Comparison of ENCODE assay signal across 1 cellular context in genomic region chr19:1400281-1401137, GRCh38.
TF ChIP-seq lines count a peak whose summit lies in the region.

No MANE protein-coding gene starts in this region.

TF ChIP-seq in HEK293, 187 proteins besides CTCF, POLR2A, EP300 and RAD21 (continued from another document and continues in another):
- TF ChIP-seq REST (tag by site-specific recombination; IDR thresholded peaks at IDR 0.05) (no peak), ZNF211 (tag by site-specific recombination; IDR thresholded peaks at IDR 0.05; ENCODE audit: low read depth) (no peak), ZNF645 (tag by site-specific recombination; IDR thresholded peaks at IDR 0.05) (no peak), ZXDB (tag by site-specific recombination; IDR thresholded peaks at IDR 0.05) (0 out of 2 replicates have a peak, but pooled peaks have one; percentile 19), BCL6B (tag by site-specific recombination; IDR thresholded peaks at IDR 0.05) (no peak), ZEB2 (tag by site-specific recombination; IDR thresholded peaks at IDR 0.05) (peak; percentile 41; the same call in 1 of the 2 replicates), ZNF707 (tag by site-specific recombination; IDR thresholded peaks at IDR 0.05) (no peak), ZBTB20 (tag by site-specific recombination; IDR thresholded peaks at IDR 0.05) (peak; percentile 41; the same call in 1 of the 2 replicates), ZNF239 (tag by site-specific recombination; IDR thresholded peaks at IDR 0.05) (no peak), ZNF530 (tag by site-specific recombination; IDR thresholded peaks at IDR 0.05; ENCODE audit: low read depth) (no peak), ZNF529 (tag by site-specific recombination; IDR thresholded peaks at IDR 0.05; ENCODE audit: insufficient replicate concordance) (no peak), ZNF266 (tag by site-specific recombination; IDR thresholded peaks at IDR 0.05; ENCODE audit: low read depth) (no peak), ZBTB1 (tag by site-specific recombination; IDR thresholded peaks at IDR 0.05) (no peak), KLF8 (tag by site-specific recombination; IDR thresholded peaks at IDR 0.05) (peak; percentile 67; the same call in 1 of the 2 replicates), ZNF580 (tag by site-specific recombination; IDR thresholded peaks at IDR 0.05) (peak; percentile 68; the same call in 1 of the 2 replicates), ZNF423 (tag by site-specific recombination; IDR thresholded peaks at IDR 0.05) (0 out of 2 replicates have a peak, but pooled peaks have one; percentile 5), BCL11B (tag by site-specific recombination; IDR thresholded peaks at IDR 0.05; ENCODE audit: low read depth) (0 out of 2 replicates have a peak, but pooled peaks have one; percentile 9), ZNF18 (tag by site-specific recombination; IDR thresholded peaks at IDR 0.05) (no peak), ZNF366 (tag by site-specific recombination; conservative IDR thresholded peaks at IDR 0.05) (peak; percentile 63), ZFP37 (tag by site-specific recombination; IDR thresholded peaks at IDR 0.05) (no peak), ZNF449 (tag by site-specific recombination; IDR thresholded peaks at IDR 0.05) (no peak), ZNF214 (tag by site-specific recombination; IDR thresholded peaks at IDR 0.05; ENCODE audit: borderline replicate concordance) (no peak), TRIM28 (IDR thresholded peaks at IDR 0.05; ENCODE audit: borderline replicate concordance, low read length) (no peak), ZNF280D (tag by site-specific recombination; IDR thresholded peaks at IDR 0.05) (0 out of 2 replicates have a peak, but pooled peaks have one; percentile 21), ZNF521 (tag by site-specific recombination; IDR thresholded peaks at IDR 0.05) (no peak), PRDM4 (tag by site-specific recombination; IDR thresholded peaks at IDR 0.05) (no peak), HIC1 (tag by site-specific recombination; IDR thresholded peaks at IDR 0.05) (peak; percentile 73), ZNF600 (tag by site-specific recombination; IDR thresholded peaks at IDR 0.05) (peak; percentile 68), ZNF114 (tag by site-specific recombination; IDR thresholded peaks at IDR 0.05) (no peak), YY2 (tag by site-specific recombination; IDR thresholded peaks at IDR 0.05) (no peak), KLF17 (tag by site-specific recombination; IDR thresholded peaks at IDR 0.05) (peak; percentile 68; the same call in 1 of the 2 replicates), ZNF571 (tag by site-specific recombination; IDR thresholded peaks at IDR 0.05) (no peak), ZNF624 (tag by site-specific recombination; IDR thresholded peaks at IDR 0.05) (no peak), KLF1 (tag by site-specific recombination; IDR thresholded peaks at IDR 0.05) (no peak), ZNF2 (tag by site-specific recombination; IDR thresholded peaks at IDR 0.05) (peak; percentile 29; the same call in 1 of the 2 replicates), SCRT2 (tag by site-specific recombination; IDR thresholded peaks at IDR 0.05) (no peak), ZNF398 (tag by site-specific recombination; IDR thresholded peaks at IDR 0.05) (no peak)
